Comparison of ENCODE assay signal across 8 cellular contexts in genomic region chr5:143106175-143106574, GRCh38.
DNase-seq lines count a peak whose midpoint lies in the region; ATAC-seq and TF ChIP-seq lines count a peak whose summit lies in the region.

No MANE protein-coding gene starts in this region.

- no peak overlapping the region for H3K4me3 Mint-ChIP-seq in chondrocyte (ENCODE audit: unreplicated experiment)

- peaks cover 2% of the 10 kb centered on the region for H3K36me3 Mint-ChIP-seq in chondrocyte (ENCODE audit: low read depth)

- ATAC-seq in HG03175 (IDR thresholded peaks at IDR 0.05; ENCODE audit: unreplicated experiment) (no peak), GM21367 (IDR thresholded peaks at IDR 0.05; ENCODE audit: unreplicated experiment) (no peak), HG03039 (IDR thresholded peaks at IDR 0.05; ENCODE audit: unreplicated experiment) (no peak)

- DNase-seq in Daoy (ENCODE audit: low read depth) (peak; percentile 88), NCI-H1694 treated with DMSO at 0.1 percent for 48 hours (lab: John Stamatoyannopoulos, UW) (peak; percentile 86), chondrocyte (ENCODE audit: low spot score) (no peak), mucosa of gallbladder (ENCODE audit: low spot score) (peak; percentile 55), RPMI8226 (no peak)

- H3K9me3 Mint-ChIP-seq in chondrocyte (ENCODE audit: low read depth), result no peaks in the 10 kb centered on the region

- H3K4me1 Mint-ChIP-seq in chondrocyte (ENCODE audit: low read depth), result peaks cover 48% of the 10 kb centered on the region

- no peaks in the 10 kb centered on the region for H3K27me3 Mint-ChIP-seq in chondrocyte (ENCODE audit: low read depth)

- TF ChIP-seq CTCF in chondrocyte (IDR thresholded peaks at IDR 0.05), result peak; percentile 66

- H3K27ac Mint-ChIP-seq in chondrocyte (ENCODE audit: unreplicated experiment), result no peak overlapping the region

Comparison
In these comparisons a context has a peak if more than half of its experiments do, and no peak if none do; other contexts are left out.
1. DNase-seq: peak in Daoy (single experiment), NCI-H1694 treated with DMSO at 0.1 percent for 48 hours (single experiment) and mucosa of gallbladder (single experiment); none in chondrocyte (single experiment) and RPMI8226 (single experiment).